In the genomic region with DNA sequence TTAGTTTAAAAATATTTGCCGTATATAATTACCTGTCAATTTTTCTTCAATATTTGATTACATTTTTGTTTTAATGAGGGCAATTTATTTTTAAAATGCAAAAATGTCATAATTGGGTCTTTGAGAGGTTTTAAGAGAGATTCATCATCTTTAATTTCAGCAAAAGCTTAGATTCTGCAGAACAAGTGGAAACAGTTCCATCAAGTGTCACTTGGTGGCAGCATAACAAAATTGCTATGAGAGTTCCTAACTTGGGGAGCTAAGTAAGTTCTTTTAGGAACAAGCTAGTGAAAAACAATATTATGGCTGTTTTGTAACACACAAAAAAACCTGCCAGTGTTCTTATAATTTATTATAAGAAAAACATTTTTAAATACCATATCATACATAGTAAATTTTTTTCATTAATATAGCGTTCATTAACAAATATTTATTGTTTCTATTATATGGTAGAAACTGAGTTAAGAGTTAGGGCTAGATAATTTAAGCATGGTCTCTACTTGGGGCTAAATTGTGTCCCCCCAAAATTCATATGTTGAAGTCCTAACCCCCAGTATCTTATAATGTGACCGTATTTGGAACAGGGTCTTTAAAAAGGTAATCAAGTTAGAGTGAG, we compare ENCODE assay signal across 8 cellular contexts.
DNase-seq lines count a peak whose midpoint lies in the region; ATAC-seq and TF ChIP-seq lines count a peak whose summit lies in the region.

No MANE protein-coding gene starts in this region.

- TF ChIP-seq CTCF in RWPE2 (IDR thresholded peaks at IDR 0.05; ENCODE audit: poor library complexity, severe bottlenecking) (peak; percentile 94), fibroblast of mammary gland (conservative IDR thresholded peaks at IDR 0.05; ENCODE audit: control insufficient read depth, insufficient read depth, low read depth, low read length) (peak; percentile 88)

- peaks cover 30% of the 10 kb centered on the region for H3K4me1 ChIP-seq in RWPE2 (ENCODE audit: insufficient read depth, poor library complexity, severe bottlenecking)

- no peak overlapping the region for H3K27ac Mint-ChIP-seq in immature natural killer cell

- DNase-seq in NCI-H446 (lab: John Stamatoyannopoulos, UW) (peak; percentile 2 to 60), NCI-H446 treated with DMSO at 0.1 percent for 48 hours (lab: John Stamatoyannopoulos, UW) (no peak), RWPE2 (ENCODE audit: low spot score) (no peak), fibroblast of mammary gland (ENCODE audit: low read depth) (peak; percentile 80), retina (peak; percentile 21), immature natural killer cell (no peak)
- no peak for DNase-seq in stimulated activated CD4-positive, alpha-beta T cell treated with anti-CD3 and anti-CD28 coated beads, Interleukin-2, amount 100 ng/mL, for 48 hours

- no peak overlapping the region for H3K4me3 Mint-ChIP-seq in immature natural killer cell

- peaks cover 0 to 1% (median 0%) of the 10 kb centered on the region in 3 donors for H3K27me3 Mint-ChIP-seq in immature natural killer cell (ENCODE audit: low read depth in 3 of 3)

- no peaks in the 10 kb centered on the region for H3K36me3 Mint-ChIP-seq in immature natural killer cell

- H3K9me3 Mint-ChIP-seq in immature natural killer cell = peaks cover 1 to 23% (median 6%) of the 10 kb centered on the region in 6 donors

- H3K27me3 ChIP-seq in RWPE2 (ENCODE audit: insufficient read depth, poor library complexity, severe bottlenecking) = no peaks in the 10 kb centered on the region

- no peaks in the 10 kb centered on the region for H3K9me3 ChIP-seq in RWPE2 (ENCODE audit: severe bottlenecking)

- H3K36me3 ChIP-seq in RWPE2 (ENCODE audit: low read depth) = no peaks in the 10 kb centered on the region

- H3K27ac ChIP-seq in RWPE2 (ENCODE audit: poor library complexity, severe bottlenecking) = peak overlapping the region; percentile 93

- ATAC-seq in HG03342 (IDR thresholded peaks at IDR 0.05; ENCODE audit: unreplicated experiment) (peak; percentile 56), RWPE2 (ENCODE audit: low read depth) (no peak)

- no peaks in the 10 kb centered on the region for H3K4me1 Mint-ChIP-seq in immature natural killer cell

- H3K4me3 ChIP-seq in RWPE2 (ENCODE audit: severe bottlenecking) = no peak overlapping the region
- H3K4me3 ChIP-seq in fibroblast of mammary gland (ENCODE audit: control insufficient read depth, low read depth, low read length) = no peak overlapping the region

Comparison
In these comparisons a context has a peak if more than half of its experiments do, and no peak if none do; other contexts are left out.
1. DNase-seq: peak in NCI-H446 (2 of 2), fibroblast of mammary gland (single experiment) and retina (single experiment); none in NCI-H446 treated with DMSO at 0.1 percent for 48 hours (single experiment), RWPE2 (single experiment), stimulated activated CD4-positive, alpha-beta T cell treated with anti-CD3 and anti-CD28 coated beads, Interleukin-2, amount 100 ng/mL, for 48 hours (0 of 2) and immature natural killer cell (0 of 3).